9 cellular contexts compared by ENCODE assay signal in genomic region chr12:132904718-132905328, GRCh38. TPM values are rescaled to one million over a fixed set of nuclear protein-coding genes. Genes with fewer than 3 reads are reported as not detected.
A peak's percentile ranks its signal among the peaks of the same experiment; 100 is the strongest.
DNase-seq lines count a peak whose midpoint lies in the region; ATAC-seq and TF ChIP-seq lines count a peak whose summit lies in the region.
"Had no signal": no experiment of that assay in that cellular context is flagged by ENCODE, and none has a peak within 500 bp of the region (broad histone marks: within the 10 kb centered on the region; RNA-seq: fewer than 3 reads in every experiment).

No MANE protein-coding gene starts in this region.

- H3K9me2 ChIP-seq in GM23248 (ENCODE audit: insufficient read depth) (no peaks in the 10 kb centered on the region), Karpas-422 (replicated peaks; ENCODE audit: insufficient read depth, low read length) (no peaks in the 10 kb centered on the region)

- peaks cover 7% of the 10 kb centered on the region for H3K9me3 Mint-ChIP-seq in endodermal cell

- no peaks in the 10 kb centered on the region for H3K27me3 ChIP-seq in GM23248 (replicated peaks; ENCODE audit: insufficient read depth)
- H3K27me3 ChIP-seq in endodermal cell (ENCODE audit: control insufficient read depth, insufficient read depth, low read length, poor library complexity, severe bottlenecking), result no peaks in the 10 kb centered on the region
- no peaks in the 10 kb centered on the region for H3K27me3 ChIP-seq in muscle layer of colon (ENCODE audit: control insufficient read depth in 1 of 2, insufficient read depth in 2 of 2, low read length in 2 of 2)
- H3K27me3 ChIP-seq in Karpas-422 (ENCODE audit: low read length), result no peaks in the 10 kb centered on the region

- H3K4me3 ChIP-seq in GM23248 (peak overlapping the region; percentile 32), endodermal cell (ENCODE audit: low read length) (no peak overlapping the region), muscle layer of colon (ENCODE audit: low read depth in 1 of 2, low read length in 2 of 2) (peak overlapping the region; percentile 26 to 27), Karpas-422 (ENCODE audit: low read length) (no peak overlapping the region)
- H3K4me3 ChIP-seq: SK-N-MC had no signal

- H3K79me2 ChIP-seq in GM23248 (ENCODE audit: insufficient read depth) (no peaks in the 10 kb centered on the region), Karpas-422 (ENCODE audit: low read length) (no peaks in the 10 kb centered on the region)

- ATAC-seq in GM18498 (IDR thresholded peaks at IDR 0.05; ENCODE audit: unreplicated experiment), result no peak
- no peak for ATAC-seq in HG03342 (IDR thresholded peaks at IDR 0.05; ENCODE audit: unreplicated experiment)

- 18 to 19% methylated on average over 30 of the region's 30 CpGs for WGBS in GM23248 (ENCODE audit: low coverage in 1 of 2, low lambda C conversion rate in 2 of 2, missing lambda C conversion rate in 2 of 2), 2 experiments
- WGBS in endodermal cell (ENCODE audit: insufficient coverage in 1 of 2, insufficient read length in 1 of 2), 2 experiments, result 40 to 42% methylated on average over 13 to 30 of the region's 30 CpGs

- no peaks in the 10 kb centered on the region for H3K36me3 Mint-ChIP-seq in endodermal cell (ENCODE audit: low read depth)

- H3K36me3 ChIP-seq in GM23248 (ENCODE audit: low read depth), result no peaks in the 10 kb centered on the region
- H3K36me3 ChIP-seq in endodermal cell (ENCODE audit: control insufficient read depth, insufficient read depth, low read length), result no peaks in the 10 kb centered on the region
- H3K36me3 ChIP-seq in muscle layer of colon (ENCODE audit: insufficient read depth, low read length), result no peaks in the 10 kb centered on the region
- no peaks in the 10 kb centered on the region for H3K36me3 ChIP-seq in Karpas-422 (ENCODE audit: insufficient read depth, low read length)

- H3K4me3 Mint-ChIP-seq in endodermal cell, result peak overlapping the region; percentile 37

- TF ChIP-seq CTCF in endodermal cell (conservative IDR thresholded peaks at IDR 0.05), result peak; percentile 93

- H3K4me1 ChIP-seq in GM23248 (ENCODE audit: insufficient read depth) (no peaks in the 10 kb centered on the region), endodermal cell (ENCODE audit: control insufficient read depth, insufficient read depth, low read length) (no peaks in the 10 kb centered on the region), muscle layer of colon (ENCODE audit: insufficient read depth, low read length) (peaks cover 6% of the 10 kb centered on the region), Karpas-422 (ENCODE audit: low read length) (no peaks in the 10 kb centered on the region; the same call in 1 of the 2 replicates)

- H4K20me1 ChIP-seq in GM23248 (ENCODE audit: insufficient read depth) (no peaks in the 10 kb centered on the region), Karpas-422 (ENCODE audit: insufficient read depth, low read depth, low read length) (no peaks in the 10 kb centered on the region)

- peak overlapping the region; percentile 21 for H3K4me2 ChIP-seq in GM23248 (ENCODE audit: unreplicated experiment)
- no peak overlapping the region for H3K4me2 ChIP-seq in Karpas-422 (ENCODE audit: low read depth, low read length, poor library complexity, severe bottlenecking)

- H3K9ac ChIP-seq in GM23248 (no peak overlapping the region), endodermal cell (ENCODE audit: extremely low read depth, low read length, poor library complexity, severe bottlenecking) (no peak overlapping the region), muscle layer of colon (ENCODE audit: low read length) (no peak overlapping the region), Karpas-422 (ENCODE audit: low read length) (no peak overlapping the region)

- no peaks in the 10 kb centered on the region for H3K9me3 ChIP-seq in GM23248 (ENCODE audit: low read depth)
- peaks cover 6% of the 10 kb centered on the region for H3K9me3 ChIP-seq in endodermal cell (ENCODE audit: control insufficient read depth, low read length)
- no peaks in the 10 kb centered on the region for H3K9me3 ChIP-seq in muscle layer of colon (ENCODE audit: low read length)
- no peaks in the 10 kb centered on the region for H3K9me3 ChIP-seq in Karpas-422 (ENCODE audit: low read length)

- no peaks in the 10 kb centered on the region for H3K4me1 Mint-ChIP-seq in endodermal cell

- H3F3A ChIP-seq in GM23248 (ENCODE audit: insufficient read depth), result no peaks in the 10 kb centered on the region; the same call in 1 of the 2 replicates

- H3K27me3 Mint-ChIP-seq in endodermal cell (ENCODE audit: insufficient read depth), result peaks cover 28% of the 10 kb centered on the region

- H2AFZ ChIP-seq in GM23248 (peak overlapping the region; percentile 60), Karpas-422 (ENCODE audit: low read length) (no peak overlapping the region)

- H3K27ac Mint-ChIP-seq in endodermal cell, result no peak overlapping the region

- peak; percentile 72 for DNase-seq in GM23248
- peak; percentile 97 for DNase-seq in activated CD8-positive, alpha-beta memory T cell treated with anti-CD3 and anti-CD28 coated beads for 24 hours
- DNase-seq in endodermal cell, result peak; percentile 96
- peak; percentile 83 for DNase-seq in stimulated activated CD8-positive, alpha-beta memory T cell treated with anti-CD3 and anti-CD28 coated beads, Interleukin-7, amount 100 ng/mL, for 24 hours (ENCODE audit: low read depth)
- DNase-seq in Karpas-422, result no peak

- H3K27ac ChIP-seq in GM23248 (no peak overlapping the region), endodermal cell (ENCODE audit: low read depth, low read length) (no peak overlapping the region), muscle layer of colon (ENCODE audit: low read depth, low read length) (no peak overlapping the region), Karpas-422 (ENCODE audit: low read length) (no peak overlapping the region)
- H3K27ac ChIP-seq: SK-N-MC had no signal

- in situ Hi-C loops in GM23248 (cut with MboI), result no loop called here

RNA-seq across cellular contexts. Expression of gene CHFR, which starts 17.4 kb away (rescaled TPM):
- total RNA-seq in GM23248 (2014; rRNA removed; shearing (Covaris generic)), result 26.5 and 29.5 TPM in 2 replicates
- 24.3 and 24.4 TPM in 2 replicates for polyA plus RNA-seq in GM23248 (2016; fragmentation: Nextera tagmentation; extraction: Ambion mirVana)
- 10 to 100 TPM; 57.0 to 80.4 TPM for total RNA-seq in endodermal cell
- polyA plus RNA-seq in endodermal cell (2013, experiment 1 of 2), result 33.9 TPM
- 33.5 TPM for polyA plus RNA-seq in endodermal cell (2013, experiment 2 of 2)
- total RNA-seq in Karpas-422 (2014; rRNA removed; shearing (Covaris generic); ENCODE audit: low replicate concordance), result 7.1 and 10.1 TPM in 2 replicates

RNA-seq across cellular contexts. Expression of gene ZNF605, which starts 51.3 kb away (rescaled TPM):
- total RNA-seq in GM23248 (2014; rRNA removed; shearing (Covaris generic)), result 9.2 and 15.6 TPM in 2 replicates
- 5.7 and 7.5 TPM in 2 replicates for polyA plus RNA-seq in GM23248 (2016; fragmentation: Nextera tagmentation; extraction: Ambion mirVana)
- 10 to 100 TPM; 12.8 to 25.8 TPM for total RNA-seq in endodermal cell
- 9.9 TPM for polyA plus RNA-seq in endodermal cell (2013, experiment 1 of 2)
- 9.2 TPM for polyA plus RNA-seq in endodermal cell (2013, experiment 2 of 2)
- 4.3 and 8.1 TPM in 2 replicates for total RNA-seq in Karpas-422 (2014; rRNA removed; shearing (Covaris generic); ENCODE audit: low replicate concordance)

Comparison
In these comparisons a context has a peak if more than half of its experiments do, and no peak if none do; other contexts are left out.
1. H3K4me3 ChIP-seq: peak in GM23248 (single experiment) and muscle layer of colon (2 of 2); none in endodermal cell (single experiment) and Karpas-422 (single experiment).